Comparison of ENCODE assay signal across 21 cellular contexts in genomic region chr1:116424438-116424837, GRCh38. TPM values are rescaled to one million over a fixed set of nuclear protein-coding genes. Genes with fewer than 3 reads are reported as not detected.
DNase-seq lines count a peak whose midpoint lies in the region; ATAC-seq and TF ChIP-seq lines count a peak whose summit lies in the region.
"Had no signal": no experiment of that assay in that cellular context is flagged by ENCODE, and none has a peak within 500 bp of the region (broad histone marks: within the 10 kb centered on the region; RNA-seq: fewer than 3 reads in every experiment).

No MANE protein-coding gene starts in this region.

- H3K79me2 ChIP-seq in Karpas-422 (ENCODE audit: low read length): no peaks in the 10 kb centered on the region

- H3K27me3 ChIP-seq in Karpas-422 (ENCODE audit: low read length): no peaks in the 10 kb centered on the region
- no peaks in the 10 kb centered on the region for H3K27me3 ChIP-seq in lung (ENCODE audit: control insufficient read depth, insufficient read depth)
- H3K27me3 ChIP-seq: BE2C; BLaER1 treated with 17β-estradiol and CSF1 and Interleukin-3, amounts not matched to agents 10 nM and 100 nM had no signal

- H3K9me3 ChIP-seq in Karpas-422 (ENCODE audit: low read length): no peaks in the 10 kb centered on the region
- no peaks in the 10 kb centered on the region for H3K9me3 ChIP-seq in lung (ENCODE audit: control insufficient read depth in 2 of 2, insufficient read depth in 1 of 2, low read length in 1 of 2)
- H3K9me3 ChIP-seq: A549; BE2C; BLaER1 treated with 17β-estradiol and CSF1 and Interleukin-3, amounts not matched to agents 10 nM and 100 nM; HAP-1 had no signal

- no peak overlapping the region for H3K27ac Mint-ChIP-seq in activated CD8-positive, alpha-beta T cell treated with anti-CD3 and anti-CD28 coated beads, Interleukin-2, amount 10 ng/mL, durations not matched to agents 7 days and 5 days
- H3K27ac Mint-ChIP-seq in activated CD8-positive, alpha-beta T cell treated with anti-CD3 and anti-CD28 coated beads for 36 hours: no peak overlapping the region
- H3K27ac Mint-ChIP-seq: CD4-positive, alpha-beta memory T cell; HFFc6 had no signal

- DNase-seq in activated CD8-positive, alpha-beta T cell treated with anti-CD3 and anti-CD28 coated beads, Interleukin-2, amount 10 ng/mL, durations not matched to agents 7 days and 5 days: peak; percentile 13
- DNase-seq in activated CD8-positive, alpha-beta T cell treated with anti-CD3 and anti-CD28 coated beads for 36 hours: no peak
- no peak for DNase-seq in Karpas-422
- peak; percentile 22 for DNase-seq in lung (ENCODE audit: low spot score)
- no peak for DNase-seq in NCI-H146 (lab: John Stamatoyannopoulos, UW)
- no peak for DNase-seq in NK-92 treated with Interleukin-12 subunit alpha and Interleukin-12 subunit beta, amount 100 ng/mL, for 24 hours (lab: John Stamatoyannopoulos, UW)
- DNase-seq: 8988T; ACHN; AML-193; BE2C; Calu3; CD4-positive, alpha-beta memory T cell; COR-L47; DMS53; DMS79 treated with DMSO at 0.1 percent for 48 hours; GF-D8; GOT3; HFFc6 had no signal

- TF ChIP-seq CTCF in activated CD8-positive, alpha-beta T cell treated with anti-CD3 and anti-CD28 coated beads for 36 hours (IDR thresholded peaks at IDR 0.05): no peak
- TF ChIP-seq CTCF in lung (IDR thresholded peaks at IDR 0.05; ENCODE audit: control extremely low read depth, extremely low read depth): no peak

- no peaks in the 10 kb centered on the region for H3K36me3 Mint-ChIP-seq in activated CD8-positive, alpha-beta T cell treated with anti-CD3 and anti-CD28 coated beads, Interleukin-2, amount 10 ng/mL, durations not matched to agents 7 days and 5 days (ENCODE audit: low read depth)
- H3K36me3 Mint-ChIP-seq in activated CD8-positive, alpha-beta T cell treated with anti-CD3 and anti-CD28 coated beads for 36 hours (ENCODE audit: low read depth): no peaks in the 10 kb centered on the region
- H3K36me3 Mint-ChIP-seq: CD4-positive, alpha-beta memory T cell had no signal

- ATAC-seq in activated CD8-positive, alpha-beta T cell treated with anti-CD3 and anti-CD28 coated beads, Interleukin-2, amount 10 ng/mL, durations not matched to agents 7 days and 5 days: no peak
- ATAC-seq in activated CD8-positive, alpha-beta T cell treated with anti-CD3 and anti-CD28 coated beads for 36 hours: no peak
- no peak for ATAC-seq in lung (ENCODE audit: insufficient read depth, low FRiP score)
- ATAC-seq: A549 had no signal

- H3K4me3 ChIP-seq in Karpas-422 (ENCODE audit: low read length): no peak overlapping the region
- H3K4me3 ChIP-seq in lung: no peak overlapping the region
- H3K4me3 ChIP-seq: A549; BLaER1 treated with 17β-estradiol and CSF1 and Interleukin-3, amounts not matched to agents 10 nM and 100 nM; HAP-1 had no signal

- H3K27me3 Mint-ChIP-seq in activated CD8-positive, alpha-beta T cell treated with anti-CD3 and anti-CD28 coated beads, Interleukin-2, amount 10 ng/mL, durations not matched to agents 7 days and 5 days (ENCODE audit: low read depth): peaks cover 17% of the 10 kb centered on the region
- no peaks in the 10 kb centered on the region for H3K27me3 Mint-ChIP-seq in activated CD8-positive, alpha-beta T cell treated with anti-CD3 and anti-CD28 coated beads for 36 hours

- POLR2A ChIA-PET in activated CD8-positive, alpha-beta T cell treated with anti-CD3 and anti-CD28 coated beads, Interleukin-2, amount 10 ng/mL, durations not matched to agents 7 days and 5 days (lab: Charles Lee): no interaction called here
- POLR2A ChIA-PET in activated CD8-positive, alpha-beta T cell treated with anti-CD3 and anti-CD28 coated beads for 36 hours (lab: Charles Lee): interaction anchor here (0.6 kb wide), 1 partner anchor 293 kb away, joined by 3 read pairs; no protein-coding TSS in a partner anchor

- no peaks in the 10 kb centered on the region for H3K4me1 ChIP-seq in Karpas-422 (ENCODE audit: low read length)
- no peaks in the 10 kb centered on the region for H3K4me1 ChIP-seq in lung (ENCODE audit: control insufficient read depth in 2 of 2, insufficient read depth in 2 of 2, low read length in 2 of 2)
- H3K4me1 ChIP-seq: A549, BE2C, HAP-1 had no signal

- peaks cover 16% of the 10 kb centered on the region for H3K4me1 Mint-ChIP-seq in activated CD8-positive, alpha-beta T cell treated with anti-CD3 and anti-CD28 coated beads, Interleukin-2, amount 10 ng/mL, durations not matched to agents 7 days and 5 days (ENCODE audit: low read depth)
- H3K4me1 Mint-ChIP-seq in activated CD8-positive, alpha-beta T cell treated with anti-CD3 and anti-CD28 coated beads for 36 hours (ENCODE audit: low read depth): peaks cover 12% of the 10 kb centered on the region

- H3K27ac ChIP-seq in Karpas-422 (ENCODE audit: low read length) (no peak overlapping the region), lung (ENCODE audit: low read depth in 1 of 2, low read length in 1 of 2) (no peak overlapping the region)
- H3K27ac ChIP-seq: A549; BLaER1 treated with 17β-estradiol and CSF1 and Interleukin-3, amounts not matched to agents 10 nM and 100 nM had no signal

- WGBS in lung, 2 donors: 82 to 89% methylated on average over 5 of the region's 5 CpGs

- CTCF ChIA-PET in activated CD8-positive, alpha-beta T cell treated with anti-CD3 and anti-CD28 coated beads, Interleukin-2, amount 10 ng/mL, durations not matched to agents 7 days and 5 days (lab: Charles Lee): interaction anchor here (1.5 kb wide), 1 partner anchor 286 kb away, joined by 5 read pairs; no protein-coding TSS in a partner anchor
- CTCF ChIA-PET in activated CD8-positive, alpha-beta T cell treated with anti-CD3 and anti-CD28 coated beads for 36 hours (lab: Charles Lee): no interaction called here

- H3K4me2 ChIP-seq in Karpas-422 (ENCODE audit: low read depth, low read length, poor library complexity, severe bottlenecking): no peak overlapping the region
- H3K4me2 ChIP-seq: A549; BLaER1 treated with 17β-estradiol and CSF1 and Interleukin-3, amounts not matched to agents 10 nM and 100 nM had no signal

- no peaks in the 10 kb centered on the region for H3K9me2 ChIP-seq in Karpas-422 (replicated peaks; ENCODE audit: insufficient read depth, low read length)

- no peak overlapping the region for H3K9ac ChIP-seq in Karpas-422 (ENCODE audit: low read length)
- H3K9ac ChIP-seq: BLaER1 treated with 17β-estradiol and CSF1 and Interleukin-3, amounts not matched to agents 10 nM and 100 nM had no signal

- H3K36me3 ChIP-seq in Karpas-422 (ENCODE audit: insufficient read depth, low read length): no peaks in the 10 kb centered on the region
- no peaks in the 10 kb centered on the region for H3K36me3 ChIP-seq in lung (ENCODE audit: control insufficient read depth in 2 of 2, insufficient read depth in 2 of 2, low read length in 2 of 2)
- H3K36me3 ChIP-seq: BE2C; BLaER1 treated with 17β-estradiol and CSF1 and Interleukin-3, amounts not matched to agents 10 nM and 100 nM; HAP-1 had no signal

- no peaks in the 10 kb centered on the region for H3K9me3 Mint-ChIP-seq in activated CD8-positive, alpha-beta T cell treated with anti-CD3 and anti-CD28 coated beads, Interleukin-2, amount 10 ng/mL, durations not matched to agents 7 days and 5 days (ENCODE audit: insufficient read depth)
- H3K9me3 Mint-ChIP-seq in activated CD8-positive, alpha-beta T cell treated with anti-CD3 and anti-CD28 coated beads for 36 hours: no peaks in the 10 kb centered on the region
- H3K9me3 Mint-ChIP-seq: CD4-positive, alpha-beta memory T cell; HFFc6 had no signal

- intact Hi-C loops in activated CD8-positive, alpha-beta T cell treated with anti-CD3 and anti-CD28 coated beads for 36 hours (cut with micrococcal nuclease): no loop called here

- H4K20me1 ChIP-seq in Karpas-422 (ENCODE audit: insufficient read depth, low read depth, low read length): no peaks in the 10 kb centered on the region
- H4K20me1 ChIP-seq: BLaER1 treated with 17β-estradiol and CSF1 and Interleukin-3, amounts not matched to agents 10 nM and 100 nM had no signal

- peak overlapping the region; percentile 31; the same call in 1 of the 2 replicates for H2AFZ ChIP-seq in Karpas-422 (ENCODE audit: low read length)

- no peak overlapping the region for H3K4me3 Mint-ChIP-seq in activated CD8-positive, alpha-beta T cell treated with anti-CD3 and anti-CD28 coated beads, Interleukin-2, amount 10 ng/mL, durations not matched to agents 7 days and 5 days
- no peak overlapping the region for H3K4me3 Mint-ChIP-seq in activated CD8-positive, alpha-beta T cell treated with anti-CD3 and anti-CD28 coated beads for 36 hours
- H3K4me3 Mint-ChIP-seq: CD4-positive, alpha-beta memory T cell; HFFc6 had no signal

RNA-seq across cellular contexts. Expression of gene ATP1A1, which starts 51.4 kb away (rescaled TPM):
- total RNA-seq in activated CD8-positive, alpha-beta T cell treated with anti-CD3 and anti-CD28 coated beads, Interleukin-2, amount 10 ng/mL, durations not matched to agents 7 days and 5 days: 100 to 1,000 TPM; 203 to 204 TPM
- total RNA-seq in activated CD8-positive, alpha-beta T cell treated with anti-CD3 and anti-CD28 coated beads for 36 hours: 100 to 1,000 TPM; 201 to 202 TPM
- 931 and 967 TPM in 2 replicates for total RNA-seq in Karpas-422 (2014; rRNA removed; shearing (Covaris generic); ENCODE audit: low replicate concordance)
- total RNA-seq in lung: 100 to 1,000 TPM; 561 to 715 TPM
- 100 to 1,000 TPM; 320 to 663 TPM for polyA plus RNA-seq in lung

Comparison
In these comparisons a context has a peak if more than half of its experiments do, and no peak if none do; other contexts are left out.
1. DNase-seq: peak in activated CD8-positive, alpha-beta T cell treated with anti-CD3 and anti-CD28 coated beads, Interleukin-2, amount 10 ng/mL, durations not matched to agents 7 days and 5 days (single experiment) and lung (single experiment); none in activated CD8-positive, alpha-beta T cell treated with anti-CD3 and anti-CD28 coated beads for 36 hours (single experiment), Karpas-422 (single experiment), NCI-H146 (single experiment) and NK-92 treated with Interleukin-12 subunit alpha and Interleukin-12 subunit beta, amount 100 ng/mL, for 24 hours (single experiment).